In genomic region chr12:18320036-18320617, GRCh38 we compare ENCODE assay signal across 1 cellular context.
A peak's percentile ranks its signal among the peaks of the same experiment; 100 is the strongest.
TF ChIP-seq lines count a peak whose summit lies in the region.

No MANE protein-coding gene starts in this region.

TF ChIP-seq in HepG2, 621 proteins besides CTCF, POLR2A, EP300 and RAD21 (continued from another document and continues in another):
- TF ChIP-seq GMEB2 (CRISPR knock-in tag; IDR thresholded peaks at IDR 0.05; ENCODE audit: low read depth) (no peak), ONECUT2 (CRISPR knock-in tag; IDR thresholded peaks at IDR 0.05) (no peak), ZC3H4 (CRISPR knock-in tag; IDR thresholded peaks at IDR 0.05; ENCODE audit: borderline replicate concordance) (no peak), CEBPG (CRISPR knock-in tag; IDR thresholded peaks at IDR 0.05) (peak; percentile 70), ARID3A (IDR thresholded peaks at IDR 0.05; ENCODE audit: low read depth, low read length) (0 out of 2 replicates have a peak, but pooled peaks have one; percentile 12), ZNF652 (CRISPR knock-in tag; IDR thresholded peaks at IDR 0.05; ENCODE audit: borderline replicate concordance, low read depth) (no peak), RFXANK (CRISPR knock-in tag; IDR thresholded peaks at IDR 0.05) (no peak), SRSF1 (optimal IDR thresholded peaks at IDR 0.05; ENCODE audit: low read depth, low read length) (no peak), TOPORS (CRISPR knock-in tag; IDR thresholded peaks at IDR 0.05) (no peak), IKZF5 (CRISPR knock-in tag; IDR thresholded peaks at IDR 0.05) (no peak), SMC3 (IDR thresholded peaks at IDR 0.05; ENCODE audit: low read length) (peak; percentile 68), ARID5B (CRISPR knock-in tag; IDR thresholded peaks at IDR 0.05) (no peak), ZFP82 (CRISPR knock-in tag; IDR thresholded peaks at IDR 0.05; ENCODE audit: borderline replicate concordance) (no peak), RAD51 (IDR thresholded peaks at IDR 0.05; ENCODE audit: borderline replicate concordance) (no peak), GLI4 (CRISPR knock-in tag; IDR thresholded peaks at IDR 0.05; ENCODE audit: borderline replicate concordance) (no peak), NFATC3 (CRISPR knock-in tag; IDR thresholded peaks at IDR 0.05) (no peak), CCDC6 (CRISPR knock-in tag; IDR thresholded peaks at IDR 0.05) (no peak), CBX5 (CRISPR knock-in tag; IDR thresholded peaks at IDR 0.05; ENCODE audit: borderline replicate concordance) (no peak), ATF4 (CRISPR knock-in tag; IDR thresholded peaks at IDR 0.05) (peak in 1 of 2 experiments; percentile 45; a peak in 1 of 4 replicates), CEBPB (IDR thresholded peaks at IDR 0.05; ENCODE audit: borderline replicate concordance, low read depth, low read length) (peak; percentile 89), ZBTB2 (CRISPR knock-in tag; IDR thresholded peaks at IDR 0.05; ENCODE audit: low read depth) (no peak), GZF1 (CRISPR knock-in tag; IDR thresholded peaks at IDR 0.05) (no peak), POLR2AphosphoS5 (IDR thresholded peaks at IDR 0.05; ENCODE audit: low read depth, low read length) (no peak), RARA (CRISPR knock-in tag; IDR thresholded peaks at IDR 0.05) (no peak), KLF6 (CRISPR knock-in tag; IDR thresholded peaks at IDR 0.05) (no peak), AHDC1 (CRISPR knock-in tag; IDR thresholded peaks at IDR 0.05; ENCODE audit: borderline replicate concordance) (no peak), THAP11 (CRISPR knock-in tag; IDR thresholded peaks at IDR 0.05) (no peak), TEAD3 (CRISPR knock-in tag; optimal IDR thresholded peaks at IDR 0.05; ENCODE audit: borderline replicate concordance) (peak; percentile 97), ZNF710 (CRISPR knock-in tag; IDR thresholded peaks at IDR 0.05; ENCODE audit: borderline replicate concordance) (no peak), GMEB1 (CRISPR knock-in tag; IDR thresholded peaks at IDR 0.05; ENCODE audit: borderline replicate concordance) (no peak), CSRNP1 (CRISPR knock-in tag; IDR thresholded peaks at IDR 0.05) (no peak), ZNF30 (CRISPR knock-in tag; IDR thresholded peaks at IDR 0.05) (no peak)
